Comparison of ENCODE assay signal across 19 cellular contexts in the genomic region with DNA sequence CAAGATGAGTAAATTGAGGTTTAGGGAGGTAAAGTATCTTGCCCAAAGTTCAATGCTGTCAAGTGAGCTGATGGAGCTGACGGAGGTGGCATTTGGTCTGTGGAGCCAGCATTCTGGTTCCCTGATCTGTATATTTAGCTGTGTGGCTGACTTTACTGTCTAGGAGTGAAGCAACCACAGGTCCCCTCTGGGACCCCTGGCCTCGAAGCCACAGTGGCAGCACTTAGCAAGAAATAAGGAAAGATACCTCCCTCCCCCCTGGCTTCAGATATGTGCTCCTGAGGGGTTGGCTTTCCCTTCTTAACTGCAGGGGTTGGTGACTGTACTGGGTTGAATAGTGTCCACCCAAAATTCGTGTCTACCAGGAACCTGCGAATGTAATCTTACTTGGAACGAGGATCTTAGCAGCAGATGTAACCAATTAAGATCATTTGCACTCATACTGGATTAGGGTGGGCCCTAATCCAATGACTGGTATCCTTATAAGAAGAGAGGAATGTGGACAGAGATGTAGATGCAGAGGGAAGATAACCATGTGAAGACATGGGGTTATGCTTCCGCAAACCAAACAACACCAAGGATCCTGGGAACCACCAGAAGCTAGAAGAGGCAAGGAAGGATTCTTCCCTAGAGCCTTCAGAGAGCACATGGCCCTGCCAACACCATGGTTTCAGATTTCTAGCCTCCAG. TPM values are rescaled to one million over a fixed set of nuclear protein-coding genes. Genes with fewer than 3 reads are reported as not detected.
DNase-seq lines count a peak whose midpoint lies in the region; ATAC-seq and TF ChIP-seq lines count a peak whose summit lies in the region.
"Had no signal": no experiment of that assay in that cellular context is flagged by ENCODE, and none has a peak within 500 bp of the region (broad histone marks: within the 10 kb centered on the region; RNA-seq: fewer than 3 reads in every experiment).

No MANE protein-coding gene starts in this region.

- H3K36me3 ChIP-seq in BLaER1 (no peaks in the 10 kb centered on the region), GM23248 (ENCODE audit: low read depth) (no peaks in the 10 kb centered on the region)
- peaks cover 0 to 5% (median 0%) of the 10 kb centered on the region in 3 experiments for H3K36me3 ChIP-seq in naive thymus-derived CD4-positive, alpha-beta T cell (ENCODE audit: control insufficient read depth in 2 of 3, insufficient read depth in 3 of 3, low read length in 3 of 3)
- H3K36me3 ChIP-seq: neural progenitor cell, tibial artery had no signal

- H2AFZ ChIP-seq in GM23248 = no peak overlapping the region
- H2AFZ ChIP-seq: neural progenitor cell had no signal

- peaks cover 31% of the 10 kb centered on the region for H3K79me2 ChIP-seq in GM23248 (ENCODE audit: insufficient read depth)

- H3K27ac ChIP-seq in BLaER1 (no peak overlapping the region), GM23248 (0 out of 2 replicates have a peak overlapping the region, but pooled peaks have one; percentile 11), coronary artery (no peak overlapping the region), foreskin keratinocyte (no peak overlapping the region)
- no peak overlapping the region for H3K27ac ChIP-seq in naive thymus-derived CD4-positive, alpha-beta T cell (ENCODE audit: low read depth, low read length)
- H3K27ac ChIP-seq: neural progenitor cell, tibial artery, WERI-Rb-1 had no signal

- peaks cover 0 to 58% (median 0%) of the 10 kb centered on the region in 5 donors for H3K27me3 Mint-ChIP-seq in naive thymus-derived CD4-positive, alpha-beta T cell

- H3K9me3 ChIP-seq in BLaER1 = peaks cover 10% of the 10 kb centered on the region
- H3K9me3 ChIP-seq in GM23248 (ENCODE audit: low read depth) = no peaks in the 10 kb centered on the region
- H3K9me3 ChIP-seq in naive thymus-derived CD4-positive, alpha-beta T cell (ENCODE audit: control insufficient read depth in 2 of 3, low read length in 3 of 3) = peaks cover 0 to 7% (median 0%) of the 10 kb centered on the region in 3 experiments

- H3K36me3 Mint-ChIP-seq in naive thymus-derived CD4-positive, alpha-beta T cell = peaks cover 2 to 7% (median 5%) of the 10 kb centered on the region in 5 donors
- H3K36me3 Mint-ChIP-seq: neural progenitor cell had no signal

- H3K4me1 Mint-ChIP-seq in naive thymus-derived CD4-positive, alpha-beta T cell = peaks cover 20 to 30% (median 22%) of the 10 kb centered on the region in 7 donors

- H3K9me3 Mint-ChIP-seq in naive thymus-derived CD4-positive, alpha-beta T cell = peaks cover 1 to 17% (median 9%) of the 10 kb centered on the region in 11 donors

- intact Hi-C loops in naive thymus-derived CD4-positive, alpha-beta T cell (cut with micrococcal nuclease) = loop anchor here (2.0 to 10.0 kb wide), 4 partner anchors 21 to 1058 kb away; a partner anchor contains a TSS

- H4K20me1 ChIP-seq in BLaER1 (peaks cover 19% of the 10 kb centered on the region), GM23248 (ENCODE audit: insufficient read depth) (no peaks in the 10 kb centered on the region)

- H3K4me1 ChIP-seq in BLaER1 = peaks cover 55% of the 10 kb centered on the region
- H3K4me1 ChIP-seq in GM23248 (ENCODE audit: insufficient read depth) = peaks cover 38% of the 10 kb centered on the region
- peaks cover 16 to 20% of the 10 kb centered on the region in 2 donors for H3K4me1 ChIP-seq in naive thymus-derived CD4-positive, alpha-beta T cell (ENCODE audit: control insufficient read depth in 2 of 2, insufficient read depth in 2 of 2, low read length in 2 of 2)
- H3K4me1 ChIP-seq in foreskin keratinocyte = peaks cover 14% of the 10 kb centered on the region

- TF ChIP-seq CTCF in coronary artery (IDR thresholded peaks at IDR 0.05) (no peak), foreskin keratinocyte (conservative IDR thresholded peaks at IDR 0.05) (no peak)

- no peak overlapping the region for H3K9ac ChIP-seq in BLaER1
- no peak overlapping the region for H3K9ac ChIP-seq in GM23248
- H3K9ac ChIP-seq: neural progenitor cell had no signal

- no peaks in the 10 kb centered on the region for H3K27me3 ChIP-seq in BLaER1
- no peaks in the 10 kb centered on the region for H3K27me3 ChIP-seq in GM23248 (replicated peaks; ENCODE audit: insufficient read depth)
- H3K27me3 ChIP-seq in naive thymus-derived CD4-positive, alpha-beta T cell (ENCODE audit: control insufficient read depth in 2 of 2, insufficient read depth in 2 of 2, low read length in 2 of 2) = no peaks in the 10 kb centered on the region
- no peaks in the 10 kb centered on the region for H3K27me3 ChIP-seq in foreskin keratinocyte
- H3K27me3 ChIP-seq: tibial artery had no signal

- H3K4me2 ChIP-seq in BLaER1 = peak overlapping the region; percentile 71
- H3K4me2 ChIP-seq in GM23248 (ENCODE audit: unreplicated experiment) = no peak overlapping the region
- H3K4me2 ChIP-seq: neural progenitor cell had no signal

- WGBS in GM23248 (ENCODE audit: low coverage in 1 of 2, low lambda C conversion rate in 2 of 2, missing lambda C conversion rate in 2 of 2), 2 experiments = 38 to 44% methylated on average over 6 of the region's 6 CpGs

- no peak for ATAC-seq in naive thymus-derived CD4-positive, alpha-beta T cell
- ATAC-seq in foreskin keratinocyte = no peak
- ATAC-seq: activated CD8-positive, alpha-beta T cell treated with anti-CD3 and anti-CD28 coated beads, Interleukin-2, amount 10 ng/mL, durations not matched to agents 7 days and 5 days; stimulated activated effector memory CD8-positive, alpha-beta T cell treated with anti-CD3 and anti-CD28 coated beads, Interleukin-12 subunit alpha, Interleukin-12 subunit beta, amount 100 ng/mL, for 72 hours had no signal

- no peaks in the 10 kb centered on the region for H3K9me2 ChIP-seq in GM23248 (ENCODE audit: insufficient read depth)

- in situ Hi-C loops in GM23248 (cut with MboI) = no loop called here

- CTCF ChIA-PET in naive thymus-derived CD4-positive, alpha-beta T cell (lab: Charles Lee) = interaction anchor here (0.5 to 1.7 kb wide), 5 partner anchors 22 to 135 kb away, joined by 3 to 5 read pairs (median 3); no protein-coding TSS in a partner anchor

- peak; percentile 67 for DNase-seq in GM23248
- DNase-seq in coronary artery (ENCODE audit: low spot score) = peak; percentile 50
- DNase-seq in naive thymus-derived CD4-positive, alpha-beta T cell = no peak
- no peak for DNase-seq in superior temporal gyrus (ENCODE audit: extremely low spot score)
- no peak for DNase-seq in stimulated activated CD4-positive, alpha-beta T cell treated with anti-CD3 and anti-CD28 coated beads, Interleukin-4, amount 100 ng/mL, for 24 hours
- no peak for DNase-seq in NCI-H2029 (lab: John Stamatoyannopoulos, UW)
- no peak for DNase-seq in foreskin keratinocyte
- DNase-seq: activated CD8-positive, alpha-beta T cell treated with anti-CD3 and anti-CD28 coated beads, Interleukin-2, amount 10 ng/mL, durations not matched to agents 7 days and 5 days; C1 segment of cervical spinal cord; DMS79 treated with DMSO at 0.1 percent for 48 hours; HCEC 1CT; head of caudate nucleus; NCI-H2227 treated with DMSO at 0.1 percent for 48 hours; stimulated activated CD4-positive, alpha-beta T cell treated with anti-CD3 and anti-CD28 coated beads, Interleukin-12 subunit alpha, Interleukin-12 subunit beta, amount 100 ng/mL, for 4 hours; tibial artery; WERI-Rb-1 had no signal

- peak overlapping the region in 9 of 10 donors; percentile 1 to 67 (median 41) for H3K4me3 Mint-ChIP-seq in naive thymus-derived CD4-positive, alpha-beta T cell
- H3K4me3 Mint-ChIP-seq: activated CD8-positive, alpha-beta T cell treated with anti-CD3 and anti-CD28 coated beads, Interleukin-2, amount 10 ng/mL, durations not matched to agents 7 days and 5 days; stimulated activated effector memory CD8-positive, alpha-beta T cell treated with anti-CD3 and anti-CD28 coated beads, Interleukin-12 subunit alpha, Interleukin-12 subunit beta, amount 100 ng/mL, for 72 hours had no signal

- peak overlapping the region in 3 of 9 donors; percentile 42 to 67 (median 62) for H3K27ac Mint-ChIP-seq in naive thymus-derived CD4-positive, alpha-beta T cell
- H3K27ac Mint-ChIP-seq: activated CD8-positive, alpha-beta T cell treated with anti-CD3 and anti-CD28 coated beads, Interleukin-2, amount 10 ng/mL, durations not matched to agents 7 days and 5 days; neural progenitor cell; stimulated activated effector memory CD8-positive, alpha-beta T cell treated with anti-CD3 and anti-CD28 coated beads, Interleukin-12 subunit alpha, Interleukin-12 subunit beta, amount 100 ng/mL, for 72 hours had no signal

- POLR2A ChIA-PET in naive thymus-derived CD4-positive, alpha-beta T cell (lab: Charles Lee) = interaction anchor here (1.0 to 1.3 kb wide), 2 partner anchors 16 to 129 kb away, joined by 3 to 4 read pairs; no protein-coding TSS in a partner anchor

- H3F3A ChIP-seq in GM23248 (ENCODE audit: insufficient read depth) = peaks cover 37% of the 10 kb centered on the region

- no peak overlapping the region for H3K4me3 ChIP-seq in BLaER1
- no peak overlapping the region for H3K4me3 ChIP-seq in GM23248
- no peak overlapping the region for H3K4me3 ChIP-seq in coronary artery
- no peak overlapping the region for H3K4me3 ChIP-seq in naive thymus-derived CD4-positive, alpha-beta T cell (ENCODE audit: low read length)
- H3K4me3 ChIP-seq: neural progenitor cell, tibial artery had no signal

RNA-seq across cellular contexts. Expression of a gene that starts 2.0 kb away (rescaled TPM):
- total RNA-seq in GM23248 (2014; rRNA removed; shearing (Covaris generic)) = 16.4 and 17.0 TPM in 2 replicates
- polyA plus RNA-seq in GM23248 (2016; fragmentation: Nextera tagmentation; extraction: Ambion mirVana) (2.8 and 3.1 TPM in 2 replicates), foreskin keratinocyte (7.3 and 7.4 TPM in 2 replicates)
- total RNA-seq in naive thymus-derived CD4-positive, alpha-beta T cell = 10 to 100 TPM in 4 of 5 experiments, 1 to 10 TPM in 1; 4.9 to 14.8 (median 14.2) TPM
- 1 to 10 TPM; 2.5 to 2.9 TPM for polyA plus RNA-seq in naive thymus-derived CD4-positive, alpha-beta T cell
- 14.0 and 14.3 TPM in 2 replicates for total RNA-seq in foreskin keratinocyte

RNA-seq across cellular contexts. Expression of a gene that starts 42.2 kb away (rescaled TPM):
- total RNA-seq in GM23248 (2014; rRNA removed; shearing (Covaris generic)) = 67.4 and 114 TPM in 2 replicates
- 18.9 and 19.1 TPM in 2 replicates for polyA plus RNA-seq in GM23248 (2016; fragmentation: Nextera tagmentation; extraction: Ambion mirVana)
- under 1 TPM in 2 of 5 experiments, not detected in 3; 0.64 to 0.70 TPM for total RNA-seq in naive thymus-derived CD4-positive, alpha-beta T cell
- polyA plus RNA-seq in naive thymus-derived CD4-positive, alpha-beta T cell = not detected
- total RNA-seq in foreskin keratinocyte = not detected in 2 replicates
- polyA plus RNA-seq in foreskin keratinocyte = 0.03 and 0.04 TPM in 2 replicates
- total RNA-seq: activated CD8-positive, alpha-beta T cell treated with anti-CD3 and anti-CD28 coated beads, Interleukin-2, amount 10 ng/mL, durations not matched to agents 7 days and 5 days had no signal

RNA-seq across cellular contexts. Expression of a gene that starts 57.3 kb away (rescaled TPM):
- 2.2 and 5.9 TPM in 2 replicates for total RNA-seq in GM23248 (2014; rRNA removed; shearing (Covaris generic))
- polyA plus RNA-seq in GM23248 (2016; fragmentation: Nextera tagmentation; extraction: Ambion mirVana) (not detected in 2 replicates), foreskin keratinocyte (0.12 and 0.15 TPM in 2 replicates)
- 100 to 1,000 TPM in 2 of 5 experiments, 10 to 100 TPM in 2, 1 to 10 TPM in 1; 5.6 to 501 (median 33.7) TPM for total RNA-seq in naive thymus-derived CD4-positive, alpha-beta T cell
- polyA plus RNA-seq in naive thymus-derived CD4-positive, alpha-beta T cell = 1 to 10 TPM; 1.1 to 1.3 TPM
- total RNA-seq in foreskin keratinocyte = 0.11 and 0.44 TPM in 2 replicates

Comparison
In these comparisons a context has a peak if more than half of its experiments do, and no peak if none do; other contexts are left out.
1. DNase-seq: peak in GM23248 (single experiment) and coronary artery (single experiment); none in naive thymus-derived CD4-positive, alpha-beta T cell (0 of 9), superior temporal gyrus (single experiment), stimulated activated CD4-positive, alpha-beta T cell treated with anti-CD3 and anti-CD28 coated beads, Interleukin-4, amount 100 ng/mL, for 24 hours (single experiment), NCI-H2029 (single experiment) and foreskin keratinocyte (0 of 2).
2. RNA of a gene that starts 42.2 kb away (total RNA-seq): 67.4 to 114 TPM in GM23248; 0.64 to 0.70 TPM in naive thymus-derived CD4-positive, alpha-beta T cell and not detected in foreskin keratinocyte; every median in the first group is over 10 times any median in the second.